Comparison of ENCODE assay signal across 24 cellular contexts in genomic region chr2:241389697-241390096, GRCh38. TPM values are rescaled to one million over a fixed set of nuclear protein-coding genes. Genes with fewer than 3 reads are reported as not detected.
DNase-seq lines count a peak whose midpoint lies in the region; ATAC-seq, FAIRE-seq and TF ChIP-seq lines count a peak whose summit lies in the region.
"Had no signal": no experiment of that assay in that cellular context is flagged by ENCODE, and none has a peak within 500 bp of the region (broad histone marks: within the 10 kb centered on the region; RNA-seq: fewer than 3 reads in every experiment).

No MANE protein-coding gene starts in this region.

- H3K4me2 ChIP-seq in BLaER1, result peak overlapping the region; percentile 8; the same call in 1 of the 2 replicates
- no peak overlapping the region for H3K4me2 ChIP-seq in GM23248 (ENCODE audit: unreplicated experiment)
- H3K4me2 ChIP-seq in keratinocyte (ENCODE audit: control insufficient read depth, extremely low read depth, insufficient read depth, low read depth, low read length), result peak overlapping the region; percentile 15
- H3K4me2 ChIP-seq: GM23338 had no signal

- H3K9me3 ChIP-seq in BLaER1, result peaks cover 6% of the 10 kb centered on the region; the same call in 1 of the 2 replicates
- H3K9me3 ChIP-seq in GM23248 (ENCODE audit: low read depth), result no peaks in the 10 kb centered on the region
- H3K9me3 ChIP-seq in keratinocyte (ENCODE audit: control insufficient read depth, low read depth, low read length), result no peaks in the 10 kb centered on the region
- H3K9me3 ChIP-seq in ascending aorta, result no peaks in the 10 kb centered on the region
- H3K9me3 ChIP-seq: HAP-1 had no signal

- DNase-seq in GM23248 (peak; percentile 32), bronchial epithelial cell (ENCODE audit: low read depth) (peak; percentile 58), keratinocyte (ENCODE audit: low read depth, low spot score) (no peak), T-helper 1 cell (no peak), ascending aorta (ENCODE audit: low spot score in 2 of 2) (no peak)
- DNase-seq in activated T-cell treated with anti-CD3 and anti-CD28 coated beads, Interleukin-2, amount 50 U/mL, for 72 hours, result no peak
- DNase-seq: CD4-positive, alpha-beta T cell; COR-L47; DMS153; MM.1S; NCI-H1048; NCI-H1417 treated with DMSO at 0.1 percent for 48 hours; NCI-H187 treated with DMSO at 0.1 percent for 48 hours; NCI-H2227 treated with DMSO at 0.1 percent for 48 hours; NCI-H510A; NCI-H748 treated with DMSO at 0.1 percent for 48 hours; NK-92 treated with Interleukin-12 subunit alpha and Interleukin-12 subunit beta, amount 100 ng/mL, for 24 hours; SHP77 treated with DMSO at 0.1 percent for 48 hours; SW 1271 had no signal

- no peak for ATAC-seq in activated T-cell treated with anti-CD3 and anti-CD28 coated beads, Interleukin-2, amount 50 U/mL, for 72 hours (replicated peaks in 1 of 2)
- ATAC-seq: GM23338 had no signal

- H3K27me3 ChIP-seq in BLaER1 (no peaks in the 10 kb centered on the region), GM23248 (replicated peaks; ENCODE audit: insufficient read depth) (no peaks in the 10 kb centered on the region), bronchial epithelial cell (ENCODE audit: control insufficient read depth, insufficient read depth, low read length) (no peaks in the 10 kb centered on the region), keratinocyte (ENCODE audit: control insufficient read depth, extremely low read depth, insufficient read depth, low read length) (no peaks in the 10 kb centered on the region), ascending aorta (no peaks in the 10 kb centered on the region)

- dilution Hi-C loops in keratinocyte (cut with MboI; ENCODE audit: extremely low pct_ligation_motif_present, low sequenced_read_pairs), result no loop called here

- in situ Hi-C loops in GM23248 (cut with MboI), result no loop called here

- H3K9me3 Mint-ChIP-seq in activated T-cell treated with anti-CD3 and anti-CD28 coated beads, Interleukin-2, amount 50 U/mL, for 72 hours, result peaks cover 0 to 1% of the 10 kb centered on the region in 2 donors
- H3K9me3 Mint-ChIP-seq: GM23338 had no signal

- WGBS in GM23248 (ENCODE audit: low coverage in 1 of 2, low lambda C conversion rate in 2 of 2, missing lambda C conversion rate in 2 of 2), 2 experiments, result 97 to 98% methylated on average over 2 of the region's 2 CpGs

- H3K27ac Mint-ChIP-seq in activated T-cell treated with anti-CD3 and anti-CD28 coated beads, Interleukin-2, amount 50 U/mL, for 72 hours, result no peak overlapping the region
- H3K27ac Mint-ChIP-seq: CD4-positive, alpha-beta T cell; GM23338 had no signal

- H2AFZ ChIP-seq in GM23248, result no peak overlapping the region
- H2AFZ ChIP-seq in keratinocyte (ENCODE audit: control insufficient read depth, low read length), result no peak overlapping the region
- H2AFZ ChIP-seq: GM23338 had no signal

- H3K9ac ChIP-seq in BLaER1 (no peak overlapping the region), GM23248 (no peak overlapping the region), keratinocyte (ENCODE audit: control insufficient read depth, extremely low read depth, insufficient read depth, low read length) (no peak overlapping the region)

- H3K4me3 Mint-ChIP-seq in activated T-cell treated with anti-CD3 and anti-CD28 coated beads, Interleukin-2, amount 50 U/mL, for 72 hours, result no peak overlapping the region
- H3K4me3 Mint-ChIP-seq: CD4-positive, alpha-beta T cell; GM23338 had no signal

- intact Hi-C loops in ascending aorta (cut with DNase I), result loop anchor here (5.0 kb wide), 1 partner anchor 117 kb away; no protein-coding TSS in a partner anchor

- H3K9me2 ChIP-seq in GM23248 (ENCODE audit: insufficient read depth), result no peaks in the 10 kb centered on the region

- H4K20me1 ChIP-seq in BLaER1 (peaks cover 24% of the 10 kb centered on the region; the same call in 1 of the 2 replicates), GM23248 (ENCODE audit: insufficient read depth) (0 out of 2 replicates have a peak, but pooled peaks cover 3% of the 10 kb centered on the region), keratinocyte (ENCODE audit: control insufficient read depth, extremely low read depth, insufficient read depth, low read length) (peaks cover 3% of the 10 kb centered on the region)

- H3K4me1 ChIP-seq in BLaER1, result peaks cover 18% of the 10 kb centered on the region
- H3K4me1 ChIP-seq in GM23248 (ENCODE audit: insufficient read depth), result no peaks in the 10 kb centered on the region
- peaks cover 21% of the 10 kb centered on the region for H3K4me1 ChIP-seq in keratinocyte (ENCODE audit: control insufficient read depth, extremely low read depth, insufficient read depth, low read length)
- no peaks in the 10 kb centered on the region for H3K4me1 ChIP-seq in ascending aorta

- H3K36me3 ChIP-seq in BLaER1 (peaks cover 15% of the 10 kb centered on the region), GM23248 (ENCODE audit: low read depth) (no peaks in the 10 kb centered on the region), bronchial epithelial cell (ENCODE audit: control insufficient read depth, insufficient read depth, low read length) (peaks cover 3% of the 10 kb centered on the region), keratinocyte (ENCODE audit: control insufficient read depth in 2 of 2, extremely low read depth in 1 of 2, insufficient read depth in 2 of 2, low read length in 2 of 2) (no peaks in the 10 kb centered on the region), ascending aorta (no peaks in the 10 kb centered on the region)
- H3K36me3 ChIP-seq: HAP-1 had no signal

- H3K9me1 ChIP-seq in keratinocyte (ENCODE audit: control insufficient read depth, extremely low read depth, insufficient read depth, low read length), result peaks cover 6% of the 10 kb centered on the region

- FAIRE-seq in bronchial epithelial cell (lab: Jason Lieb, UNC) (no peak), keratinocyte (lab: Jason Lieb, UNC) (no peak)

- peaks cover 0 to 5% of the 10 kb centered on the region in 2 donors for H3K36me3 Mint-ChIP-seq in activated T-cell treated with anti-CD3 and anti-CD28 coated beads, Interleukin-2, amount 50 U/mL, for 72 hours (ENCODE audit: insufficient read depth in 2 of 2)

- no peak overlapping the region for H3K27ac ChIP-seq in BLaER1
- no peak overlapping the region for H3K27ac ChIP-seq in GM23248
- no peak overlapping the region for H3K27ac ChIP-seq in keratinocyte (ENCODE audit: control insufficient read depth, insufficient read depth, low read length)
- no peak overlapping the region for H3K27ac ChIP-seq in ascending aorta
- H3K27ac ChIP-seq: RWPE1, SK-N-MC had no signal

- H3F3A ChIP-seq in GM23248 (ENCODE audit: insufficient read depth), result no peaks in the 10 kb centered on the region

- H3K79me2 ChIP-seq in GM23248 (ENCODE audit: insufficient read depth) (peaks cover 81% of the 10 kb centered on the region), keratinocyte (ENCODE audit: control insufficient read depth, insufficient read depth, low read length) (peaks cover 2% of the 10 kb centered on the region)

- no peaks in the 10 kb centered on the region for H3K27me3 Mint-ChIP-seq in activated T-cell treated with anti-CD3 and anti-CD28 coated beads, Interleukin-2, amount 50 U/mL, for 72 hours (ENCODE audit: low read depth)
- H3K27me3 Mint-ChIP-seq: CD4-positive, alpha-beta T cell had no signal

- H3K4me1 Mint-ChIP-seq in activated T-cell treated with anti-CD3 and anti-CD28 coated beads, Interleukin-2, amount 50 U/mL, for 72 hours (ENCODE audit: low read depth), result peaks cover 20% of the 10 kb centered on the region

- H3K4me3 ChIP-seq in BLaER1 (no peak overlapping the region), GM23248 (no peak overlapping the region), bronchial epithelial cell (ENCODE audit: low read depth, low read length) (no peak overlapping the region), keratinocyte (ENCODE audit: control insufficient read depth in 2 of 3, extremely low read depth in 1 of 3, insufficient read depth in 2 of 3, low read depth in 1 of 3, low read length in 3 of 3) (no peak overlapping the region), ascending aorta (no peak overlapping the region)
- H3K4me3 ChIP-seq: GM23338, HAP-1, SK-N-MC had no signal

- TF ChIP-seq CTCF in bronchial epithelial cell (IDR thresholded peaks at IDR 0.05; ENCODE audit: insufficient read depth, low read length, severe bottlenecking) (no peak), keratinocyte (optimal IDR thresholded peaks at IDR 0.05 in 1 of 3, IDR thresholded peaks at IDR 0.05 in 1 of 3, conservative IDR thresholded peaks at IDR 0.05 in 1 of 3; ENCODE audit: extremely low read depth in 1 of 3, insufficient read depth in 2 of 3, low read length in 3 of 3) (no peak), ascending aorta (IDR thresholded peaks at IDR 0.05) (no peak)

RNA-seq across cellular contexts. Expression of gene FARP2, which starts 33.6 kb away (rescaled TPM):
- 39.0 and 45.9 TPM in 2 replicates for total RNA-seq in GM23248 (2014; rRNA removed; shearing (Covaris generic))
- 30.9 and 39.7 TPM in 2 replicates for polyA plus RNA-seq in GM23248 (2016; fragmentation: Nextera tagmentation; extraction: Ambion mirVana)
- total RNA-seq in bronchial epithelial cell, result 25.0 and 35.8 TPM in 2 replicates
- polyA plus RNA-seq in keratinocyte, result 34.8 to 40.0 TPM (median 39.3 TPM) in 3 replicates
- 14.7 TPM for polyA plus RNA-seq in keratinocyte (2011; ENCODE audit: low read depth)
- polyA plus RNA-seq in keratinocyte (2011; cell fraction: cytosol; rRNA removed), result 21.4 and 30.8 TPM in 2 replicates
- 46.2 and 46.6 TPM in 2 replicates for polyA plus RNA-seq in keratinocyte (2011; cell fraction: nucleus; rRNA removed)
- 17.4 and 30.0 TPM in 2 replicates for polyA plus RNA-seq in keratinocyte (2012; ENCODE audit: low replicate concordance)
- polyA minus RNA-seq in keratinocyte, result 60.2 to 78.7 TPM (median 68.2 TPM) in 3 replicates
- 38.4 TPM for polyA minus RNA-seq in keratinocyte (2011; cell fraction: cytosol; rRNA and poly(A)+ RNA removed)
- polyA minus RNA-seq in keratinocyte (2011; cell fraction: nucleus; rRNA and poly(A)+ RNA removed), result 44.3 and 90.9 TPM in 2 replicates
- total RNA-seq in activated T-cell treated with anti-CD3 and anti-CD28 coated beads, Interleukin-2, amount 50 U/mL, for 72 hours, result 10 to 100 TPM; 30.2 to 30.8 TPM
- 19.6 TPM for total RNA-seq in ascending aorta

Comparison
In these comparisons a context has a peak if more than half of its experiments do, and no peak if none do; other contexts are left out.
1. DNase-seq: peak in GM23248 (single experiment) and bronchial epithelial cell (single experiment); none in keratinocyte (single experiment), activated T-cell treated with anti-CD3 and anti-CD28 coated beads, Interleukin-2, amount 50 U/mL, for 72 hours (0 of 2), T-helper 1 cell (0 of 5) and ascending aorta (0 of 2).